ENCODE assay signal across 1 cellular context in genomic region chr7:93231799-93232672, GRCh38.
TF ChIP-seq lines count a peak whose summit lies in the region.

Gene VPS50, plus strand, starts transcription at chr7:93232366. Its CDS starts 102 bp downstream, at chr7:93232468.

TF ChIP-seq in K562, 482 proteins besides CTCF, POLR2A, EP300 and RAD21 (continued from another document and continues in another):
- TF ChIP-seq GMEB1 (CRISPR knock-in tag; IDR thresholded peaks at IDR 0.05) (peak; percentile 39; the same call in 1 of the 2 replicates), ZC3H11A (IDR thresholded peaks at IDR 0.05; ENCODE audit: low read depth, low read length) (no peak), LCOR (CRISPR knock-in tag; IDR thresholded peaks at IDR 0.05) (no peak), HMBOX1 (IDR thresholded peaks at IDR 0.05) (peak; percentile 28; the same call in 1 of the 2 replicates), ZNF511 (CRISPR knock-in tag; IDR thresholded peaks at IDR 0.05) (no peak; the same call in 1 of the 2 replicates), RBFOX2 (IDR thresholded peaks at IDR 0.05; ENCODE audit: low read depth, low read length) (peak; percentile 69), TBL1XR1 (IDR thresholded peaks at IDR 0.05; ENCODE audit: low read length in 2 of 2) (no peak; a peak in 1 of 4 replicates), CTBP1 (IDR thresholded peaks at IDR 0.05; ENCODE audit: borderline replicate concordance) (peak; percentile 83), PURB (CRISPR knock-in tag; IDR thresholded peaks at IDR 0.05; ENCODE audit: low read depth) (no peak), ZNF121 (CRISPR knock-in tag; conservative IDR thresholded peaks at IDR 0.05) (no peak), SMARCE1 (IDR thresholded peaks at IDR 0.05) (0 out of 2 replicates have a peak, but pooled peaks have one; percentile 8), MTA1 (IDR thresholded peaks at IDR 0.05; ENCODE audit: borderline replicate concordance) (peak; percentile 75; the same call in 1 of the 2 replicates), WHSC1 (IDR thresholded peaks at IDR 0.05; ENCODE audit: low read length) (no peak), NR2F6 (CRISPR knock-in tag; IDR thresholded peaks at IDR 0.05) (no peak), ZFP91 (CRISPR knock-in tag; IDR thresholded peaks at IDR 0.05) (no peak), E4F1 (CRISPR knock-in tag; IDR thresholded peaks at IDR 0.05; ENCODE audit: borderline replicate concordance) (no peak), PTTG1 (tag; IDR thresholded peaks at IDR 0.05; ENCODE audit: low read depth) (no peak), TFAM (CRISPR knock-in tag; conservative IDR thresholded peaks at IDR 0.05) (no peak), ZNF644 (tag; IDR thresholded peaks at IDR 0.05; ENCODE audit: low read depth) (peak; percentile 92), ZNF197 (CRISPR knock-in tag; IDR thresholded peaks at IDR 0.05; ENCODE audit: low read depth) (peak; percentile 93), ZNF444 (CRISPR knock-in tag; IDR thresholded peaks at IDR 0.05) (no peak), ILF3 (IDR thresholded peaks at IDR 0.05; ENCODE audit: borderline replicate concordance) (no peak), LEF1 (IDR thresholded peaks at IDR 0.05) (no peak), ZEB2 (IDR thresholded peaks at IDR 0.05) (peak; percentile 92), CSDE1 (IDR thresholded peaks at IDR 0.05) (no peak), DPF2 (IDR thresholded peaks at IDR 0.05) (no peak), RBM34 (IDR thresholded peaks at IDR 0.05; ENCODE audit: borderline replicate concordance, insufficient read depth, low read length) (no peak), CBFA2T2 (conservative IDR thresholded peaks at IDR 0.05) (peak; percentile 91), EP400 (IDR thresholded peaks at IDR 0.05) (peak; percentile 73), PHB2 (IDR thresholded peaks at IDR 0.05; ENCODE audit: low read depth) (no peak), CHD7 (IDR thresholded peaks at IDR 0.05; ENCODE audit: low read depth, low read length) (no peak), BCOR (IDR thresholded peaks at IDR 0.05) (no peak), BRF1 (IDR thresholded peaks at IDR 0.05; ENCODE audit: borderline replicate concordance, extremely low read depth, insufficient read length) (no peak), MTA3 (IDR thresholded peaks at IDR 0.05; ENCODE audit: borderline replicate concordance) (no peak), ZBTB9 (CRISPR knock-in tag; IDR thresholded peaks at IDR 0.05) (no peak), ZBTB5 (IDR thresholded peaks at IDR 0.05) (no peak), SMARCA4 (IDR thresholded peaks at IDR 0.05) (peak; percentile 33; the same call in 1 of the 2 replicates), THRB (CRISPR knock-in tag; conservative IDR thresholded peaks at IDR 0.05) (no peak), CHD1 (IDR thresholded peaks at IDR 0.05; ENCODE audit: low read length) (no peak)
